ENCODE assay signal across 23 cellular contexts in genomic region chr3:42666577-42666998, GRCh38. TPM values are rescaled to one million over a fixed set of nuclear protein-coding genes. Genes with fewer than 3 reads are reported as not detected.
DNase-seq lines count a peak whose midpoint lies in the region; ATAC-seq and TF ChIP-seq lines count a peak whose summit lies in the region.
"Had no signal": no experiment of that assay in that cellular context is flagged by ENCODE, and none has a peak within 500 bp of the region (broad histone marks: within the 10 kb centered on the region; RNA-seq: fewer than 3 reads in every experiment).

No MANE protein-coding gene starts in this region.

- H3K27me3 ChIP-seq in skeletal muscle tissue (ENCODE audit: control insufficient read depth in 3 of 3, insufficient read depth in 3 of 3, low read length in 3 of 3) (no peaks in the 10 kb centered on the region), hepatocyte (no peaks in the 10 kb centered on the region)

- no peak overlapping the region for H3K4me2 ChIP-seq in hepatocyte

- H3K9me2 ChIP-seq in hepatocyte (replicated peaks; ENCODE audit: insufficient read depth), result no peaks in the 10 kb centered on the region

- DNase-seq in AG20443 (ENCODE audit: low spot score) (peak; percentile 11), left ventricle myocardium superior (no peak), hepatocyte (ENCODE audit: low spot score) (no peak), T-helper 1 cell (no peak), AG08396 (ENCODE audit: low spot score) (no peak)
- DNase-seq: activated CD4-positive, alpha-beta T cell treated with anti-CD3 and anti-CD28 coated beads, Interleukin-2, amount 50 U/mL, for 48 hours; COR-L47; EL; mammary epithelial cell; MV-4-11; naive thymus-derived CD4-positive, alpha-beta T cell; NCI-H524; SIG-M5; T-helper 17 cell had no signal

- H3K79me2 ChIP-seq in hepatocyte, result no peaks in the 10 kb centered on the region
- H3K79me2 ChIP-seq: parathyroid adenoma had no signal

- H3K9me3 ChIP-seq in skeletal muscle tissue (ENCODE audit: control insufficient read depth in 3 of 3, low read length in 3 of 3) (no peaks in the 10 kb centered on the region), hepatocyte (ENCODE audit: low read depth) (no peaks in the 10 kb centered on the region)

- H3K9ac ChIP-seq in skeletal muscle tissue (ENCODE audit: low read depth in 1 of 3, low read length in 3 of 3), result peak overlapping the region; percentile 40 to 62 (median 46)
- H3K9ac ChIP-seq: parathyroid adenoma had no signal

- H3K4me3 ChIP-seq in skeletal muscle tissue (ENCODE audit: low read length in 3 of 3), result peak overlapping the region in 1 of 3 donors; percentile 35
- no peak overlapping the region for H3K4me3 ChIP-seq in hepatocyte
- H3K4me3 ChIP-seq: K562 had no signal

- H3K27ac ChIP-seq in angular gyrus (ENCODE audit: low read depth, low read length) (peak overlapping the region; percentile 46), skeletal muscle tissue (ENCODE audit: low read depth, low read length) (peak overlapping the region; percentile 84), hepatocyte (no peak overlapping the region)
- H3K27ac ChIP-seq: parathyroid adenoma, VCaP had no signal

- H3K36me3 ChIP-seq in skeletal muscle tissue (ENCODE audit: control insufficient read depth in 3 of 3, insufficient read depth in 3 of 3, low read length in 3 of 3) (peaks cover 0 to 4% (median 0%) of the 10 kb centered on the region in 3 donors), hepatocyte (replicated peaks; ENCODE audit: insufficient read depth, low read depth) (no peaks in the 10 kb centered on the region)

- H2AFZ ChIP-seq in hepatocyte, result no peak overlapping the region
- H2AFZ ChIP-seq: parathyroid adenoma had no signal

- no peaks in the 10 kb centered on the region for H4K20me1 ChIP-seq in hepatocyte (ENCODE audit: insufficient read depth, poor library complexity, severe bottlenecking)

- WGBS in hepatocyte (ENCODE audit: low lambda C conversion rate, missing lambda C conversion rate), result 89% methylated on average over 4 of the region's 4 CpGs

- TF ChIP-seq CTCF in hepatocyte (IDR thresholded peaks at IDR 0.05; ENCODE audit: poor library complexity), result no peak

- peak; percentile 54 for ATAC-seq in left ventricle myocardium superior
- no peak for ATAC-seq in GM21423 (IDR thresholded peaks at IDR 0.05; ENCODE audit: unreplicated experiment)
- ATAC-seq: K562; naive thymus-derived CD4-positive, alpha-beta T cell; stimulated activated memory B cell treated with anti-CD40 and anti-IgM and Interleukin-4, amounts not matched to agents 10 μg/mL and 1 μg/mL and 100 μg/mL, for 72 hours; T-helper 17 cell had no signal

- H3K4me1 ChIP-seq in skeletal muscle tissue (ENCODE audit: control insufficient read depth in 3 of 3, insufficient read depth in 3 of 3, low read length in 3 of 3) (peaks cover 31 to 51% (median 44%) of the 10 kb centered on the region in 3 donors), hepatocyte (ENCODE audit: insufficient read depth) (no peaks in the 10 kb centered on the region)

- intact Hi-C loops in left ventricle myocardium superior (cut with micrococcal nuclease), result no loop called here

RNA-seq across cellular contexts. Expression of gene ZBTB47, which starts 13.1 kb away (rescaled TPM):
- total RNA-seq in left ventricle myocardium superior (90.5 TPM), skeletal muscle tissue (21.4 TPM), hepatocyte (12.3 and 14.2 TPM in 2 replicates)
- 4.7 and 7.0 TPM in 2 replicates for polyA plus RNA-seq in hepatocyte
- polyA plus RNA-seq: naive thymus-derived CD4-positive, alpha-beta T cell had no signal

RNA-seq across cellular contexts. Expression of gene KLHL40, which starts 18.7 kb away (rescaled TPM):
- total RNA-seq in left ventricle myocardium superior (0.12 TPM), skeletal muscle tissue (179 TPM), hepatocyte (not detected in 2 replicates)
- not detected in 2 replicates for polyA plus RNA-seq in hepatocyte
- total RNA-seq: activated T-helper 1 cell treated with anti-CD3 and anti-CD28 coated beads, Interleukin-12 subunit alpha, Interleukin-12 subunit beta, Interleukin-2, Interleukin-4 antibody, amounts not matched to agents 30 ng/mL and 10 ng/mL and 1 ng/mL, durations not matched to agents 14 hours and 24 hours and 36 hours; bronchial epithelial cell; K562; mammary epithelial cell; naive thymus-derived CD4-positive, alpha-beta T cell; T-helper 17 cell had no signal
- polyA plus RNA-seq: K562; mammary epithelial cell; naive thymus-derived CD4-positive, alpha-beta T cell had no signal

RNA-seq across cellular contexts. Expression of gene HHATL, which starts 36.0 kb away (rescaled TPM):
- total RNA-seq in left ventricle myocardium superior (463 TPM), skeletal muscle tissue (23.0 TPM), hepatocyte (not detected in 2 replicates)
- not detected in 2 replicates for polyA plus RNA-seq in hepatocyte
- total RNA-seq: activated T-helper 1 cell treated with anti-CD3 and anti-CD28 coated beads, Interleukin-12 subunit alpha, Interleukin-12 subunit beta, Interleukin-2, Interleukin-4 antibody, amounts not matched to agents 30 ng/mL and 10 ng/mL and 1 ng/mL, durations not matched to agents 14 hours and 24 hours and 36 hours; bronchial epithelial cell; K562; mammary epithelial cell; naive thymus-derived CD4-positive, alpha-beta T cell; T-helper 17 cell had no signal
- polyA plus RNA-seq: K562; mammary epithelial cell; naive thymus-derived CD4-positive, alpha-beta T cell had no signal

Comparison
In these comparisons a context has a peak if more than half of its experiments do, and no peak if none do; other contexts are left out.
1. RNA of gene KLHL40, which starts 18.7 kb away (total RNA-seq): 179 TPM in skeletal muscle tissue (single experiment); 0.12 TPM in left ventricle myocardium superior (single experiment) and not detected in hepatocyte; every median in the first group is over 100 times any median in the second.
2. RNA of gene HHATL, which starts 36.0 kb away (total RNA-seq): 463 TPM in left ventricle myocardium superior (single experiment) and 23.0 TPM in skeletal muscle tissue (single experiment); not detected in hepatocyte; every median in the first group is over 10 times any median in the second.